In the genomic region with DNA sequence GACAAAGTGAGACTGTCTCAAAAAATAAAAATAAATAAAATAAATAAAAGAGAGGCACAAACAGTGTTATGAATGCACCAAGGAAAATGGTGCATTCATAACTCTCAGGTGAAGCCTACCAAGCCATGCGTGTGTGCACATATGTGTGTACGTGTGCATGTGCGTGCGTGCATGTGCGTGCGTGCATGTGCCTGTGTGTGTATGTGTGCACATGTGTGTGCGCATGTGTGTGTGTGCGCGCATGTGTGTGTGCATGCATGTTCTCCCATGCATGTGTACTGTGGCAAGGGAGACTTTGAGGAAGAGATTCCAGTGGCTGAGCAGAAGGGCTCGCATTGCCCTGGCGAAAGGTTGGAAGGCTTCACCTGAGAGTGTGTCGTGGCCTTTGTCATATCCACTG, we compare ENCODE assay signal across 1 cellular context.
TF ChIP-seq lines count a peak whose summit lies in the region.

No MANE protein-coding gene starts in this region.

TF ChIP-seq in GM12878, 131 proteins besides CTCF, POLR2A, EP300 and RAD21:
- TF ChIP-seq SIX5 (IDR thresholded peaks at IDR 0.05; ENCODE audit: low read depth, low read length, severe bottlenecking) (no peak), TCF12 (IDR thresholded peaks at IDR 0.05; ENCODE audit: low read depth, low read length) (no peak), HDAC2 (IDR thresholded peaks at IDR 0.05) (no peak), NR2C1 (IDR thresholded peaks at IDR 0.05) (no peak), RUNX3 (IDR thresholded peaks at IDR 0.05; ENCODE audit: low read length) (no peak), POLR2AphosphoS5 (IDR thresholded peaks at IDR 0.05; ENCODE audit: low read length) (peak; percentile 67), TARDBP (IDR thresholded peaks at IDR 0.05; ENCODE audit: borderline replicate concordance) (0 out of 2 replicates have a peak, but pooled peaks have one; percentile 49), ZNF217 (IDR thresholded peaks at IDR 0.05) (no peak), TCF3 (IDR thresholded peaks at IDR 0.05; ENCODE audit: borderline replicate concordance, insufficient read depth, low read depth, low read length) (peak; percentile 67), ZBED1 (IDR thresholded peaks at IDR 0.05; ENCODE audit: borderline replicate concordance) (peak; percentile 34; the same call in 1 of the 2 replicates), EZH2 (IDR thresholded peaks at IDR 0.05; ENCODE audit: borderline replicate concordance, control insufficient read depth, low read depth, low read length) (no peak), POLR2AphosphoS2 (IDR thresholded peaks at IDR 0.05; ENCODE audit: low read depth, low read length) (peak; percentile 91)
- TF ChIP-seq, protein P1, sequence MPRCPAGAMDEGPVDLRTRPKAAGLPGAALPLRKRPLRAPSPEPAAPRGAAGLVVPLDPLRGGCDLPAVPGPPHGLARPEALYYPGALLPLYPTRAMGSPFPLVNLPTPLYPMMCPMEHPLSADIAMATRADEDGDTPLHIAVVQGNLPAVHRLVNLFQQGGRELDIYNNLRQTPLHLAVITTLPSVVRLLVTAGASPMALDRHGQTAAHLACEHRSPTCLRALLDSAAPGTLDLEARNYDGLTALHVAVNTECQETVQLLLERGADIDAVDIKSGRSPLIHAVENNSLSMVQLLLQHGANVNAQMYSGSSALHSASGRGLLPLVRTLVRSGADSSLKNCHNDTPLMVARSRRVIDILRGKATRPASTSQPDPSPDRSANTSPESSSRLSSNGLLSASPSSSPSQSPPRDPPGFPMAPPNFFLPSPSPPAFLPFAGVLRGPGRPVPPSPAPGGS (IDR thresholded peaks at IDR 0.05; ENCODE audit: borderline replicate concordance, insufficient read depth, low read depth, low read length, poor library complexity, severe bottlenecking): peak; percentile 99
- TF ChIP-seq, protein P2, sequence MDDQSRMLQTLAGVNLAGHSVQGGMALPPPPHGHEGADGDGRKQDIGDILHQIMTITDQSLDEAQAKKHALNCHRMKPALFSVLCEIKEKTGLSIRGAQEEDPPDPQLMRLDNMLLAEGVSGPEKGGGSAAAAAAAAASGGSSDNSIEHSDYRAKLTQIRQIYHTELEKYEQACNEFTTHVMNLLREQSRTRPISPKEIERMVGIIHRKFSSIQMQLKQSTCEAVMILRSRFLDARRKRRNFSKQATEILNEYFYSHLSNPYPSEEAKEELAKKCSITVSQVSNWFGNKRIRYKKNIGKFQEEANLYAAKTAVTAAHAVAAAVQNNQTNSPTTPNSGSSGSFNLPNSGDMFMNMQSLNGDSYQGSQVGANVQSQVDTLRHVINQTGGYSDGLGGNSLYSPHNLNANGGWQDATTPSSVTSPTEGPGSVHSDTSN (IDR thresholded peaks at IDR 0.05; ENCODE audit: insufficient replicate concordance, low read depth, low read length): peak; percentile 49
